ENCODE assay signal across 10 cellular contexts in genomic region chr1:89758127-89758526, GRCh38.
DNase-seq lines count a peak whose midpoint lies in the region; TF ChIP-seq lines count a peak whose summit lies in the region.
"Had no signal": no experiment of that assay in that cellular context is flagged by ENCODE, and none has a peak within 500 bp of the region (broad histone marks: within the 10 kb centered on the region; RNA-seq: fewer than 3 reads in every experiment).

No MANE protein-coding gene starts in this region.

- peak overlapping the region; percentile 56 for H3K27ac ChIP-seq in CD4-positive, alpha-beta memory T cell (ENCODE audit: low read depth, low read length)
- H3K27ac ChIP-seq in angular gyrus (ENCODE audit: low read depth, low read length) (peak overlapping the region; percentile 22), breast epithelium (peak overlapping the region in 1 of 2 donors; percentile 23)

- H3K36me3 ChIP-seq in CD4-positive, alpha-beta memory T cell (ENCODE audit: insufficient read depth, low read length): no peaks in the 10 kb centered on the region
- no peaks in the 10 kb centered on the region for H3K36me3 ChIP-seq in breast epithelium

- intact Hi-C loops in CD4-positive, alpha-beta memory T cell (cut with micrococcal nuclease): no loop called here
- intact Hi-C loops in breast epithelium (cut with DNase I; ENCODE audit: low total_unique reads): loop anchor here (10.0 kb wide), 1 partner anchor 273 kb away; no protein-coding TSS in a partner anchor

- POLR2A ChIA-PET in CD4-positive, alpha-beta memory T cell (lab: Charles Lee; ENCODE audit: partially characterized antibody): interaction anchor here (0.7 to 12.3 kb wide), 15 partner anchors 19 to 156 kb away, joined by 3 to 215 read pairs (median 5); partner anchors contain the start of gene LRRC8C

- H3K27me3 Mint-ChIP-seq in CD4-positive, alpha-beta memory T cell: no peaks in the 10 kb centered on the region
- H3K27me3 Mint-ChIP-seq in IgD-negative memory B cell (no peaks in the 10 kb centered on the region), nephron (ENCODE audit: low read depth) (peaks cover 26% of the 10 kb centered on the region)

- no peak for DNase-seq in CD4-positive, alpha-beta memory T cell
- no peak for DNase-seq in breast epithelium (ENCODE audit: low spot score in 2 of 2)
- no peak for DNase-seq in foreskin fibroblast
- DNase-seq in HPDE6-E6E7 (ENCODE audit: extremely low spot score): no peak
- DNase-seq in stimulated activated naive CD4-positive, alpha-beta T cell treated with Interleukin-2 at 50 U/mL for 16 hours (lab: John Stamatoyannopoulos, UW): no peak
- DNase-seq: DMS79 treated with DMSO at 0.1 percent for 48 hours, NCI-H526 treated with DMSO at 0.1 percent for 48 hours had no signal

- CTCF ChIA-PET in CD4-positive, alpha-beta memory T cell (lab: Charles Lee; ENCODE audit: partially characterized antibody): interaction anchor here (0.6 to 17.6 kb wide), 8 partner anchors 38 to 274 kb away, joined by 3 to 629 read pairs (median 8); partner anchors contain the start of gene LRRC8C

- peak overlapping the region; percentile 66 to 90 (median 85) for H3K4me3 Mint-ChIP-seq in CD4-positive, alpha-beta memory T cell
- H3K4me3 Mint-ChIP-seq in IgD-negative memory B cell (peak overlapping the region; percentile 27 to 82 (median 76)), nephron (no peak overlapping the region)

- peaks cover 0 to 3% of the 10 kb centered on the region in 2 donors for H3K36me3 Mint-ChIP-seq in CD4-positive, alpha-beta memory T cell
- no peaks in the 10 kb centered on the region for H3K36me3 Mint-ChIP-seq in IgD-negative memory B cell
- no peaks in the 10 kb centered on the region for H3K36me3 Mint-ChIP-seq in nephron (ENCODE audit: low read depth)

- peaks cover 64 to 92% (median 78%) of the 10 kb centered on the region in 4 donors for H3K4me1 Mint-ChIP-seq in CD4-positive, alpha-beta memory T cell
- H3K4me1 Mint-ChIP-seq in IgD-negative memory B cell: peaks cover 22 to 30% (median 27%) of the 10 kb centered on the region in 3 donors
- peaks cover 26% of the 10 kb centered on the region for H3K4me1 Mint-ChIP-seq in nephron

- H3K27ac Mint-ChIP-seq in CD4-positive, alpha-beta memory T cell: peak overlapping the region; percentile 79 to 94 (median 90)
- peak overlapping the region in 1 of 3 donors; percentile 72 for H3K27ac Mint-ChIP-seq in IgD-negative memory B cell
- peak overlapping the region; percentile 11 to 79 (median 16) for H3K27ac Mint-ChIP-seq in nephron

- TF ChIP-seq CTCF in nephron (IDR thresholded peaks at IDR 0.05; ENCODE audit: unreplicated experiment in 3 of 3) (no peak), breast epithelium (IDR thresholded peaks at IDR 0.05) (no peak), foreskin fibroblast (IDR thresholded peaks at IDR 0.05; ENCODE audit: low read depth, low read length) (no peak)

- no peaks in the 10 kb centered on the region for H3K27me3 ChIP-seq in CD4-positive, alpha-beta memory T cell (ENCODE audit: insufficient read depth, low read length)
- H3K27me3 ChIP-seq in breast epithelium: no peaks in the 10 kb centered on the region

- H3K9me3 Mint-ChIP-seq in CD4-positive, alpha-beta memory T cell: peaks cover 0 to 3% (median 0%) of the 10 kb centered on the region in 8 donors
- H3K9me3 Mint-ChIP-seq in IgD-negative memory B cell: no peaks in the 10 kb centered on the region
- H3K9me3 Mint-ChIP-seq in nephron: no peaks in the 10 kb centered on the region

- H3K4me3 ChIP-seq in CD4-positive, alpha-beta memory T cell (ENCODE audit: low read length in 2 of 2): peak overlapping the region; percentile 31 to 38
- H3K4me3 ChIP-seq in breast epithelium (no peak overlapping the region), foreskin fibroblast (ENCODE audit: low read depth in 1 of 2, low read length in 2 of 2) (no peak overlapping the region)

- H3K9me3 ChIP-seq in CD4-positive, alpha-beta memory T cell (ENCODE audit: control insufficient read depth in 1 of 2, low read length in 2 of 2): no peaks in the 10 kb centered on the region
- H3K9me3 ChIP-seq in breast epithelium: no peaks in the 10 kb centered on the region

- TF ChIP-seq POLR2A in breast epithelium (IDR thresholded peaks at IDR 0.05): no peak

- peaks cover 91% of the 10 kb centered on the region for H3K4me1 ChIP-seq in CD4-positive, alpha-beta memory T cell (ENCODE audit: insufficient read depth, low read length)
- no peaks in the 10 kb centered on the region for H3K4me1 ChIP-seq in breast epithelium

Comparison
In these comparisons a context has a peak if more than half of its experiments do, and no peak if none do; other contexts are left out.
1. H3K4me3 ChIP-seq: peak in CD4-positive, alpha-beta memory T cell (2 of 2); none in breast epithelium (0 of 3) and foreskin fibroblast (0 of 2).
2. H3K4me3 Mint-ChIP-seq: peak in CD4-positive, alpha-beta memory T cell (8 of 8) and IgD-negative memory B cell (4 of 4); none in nephron (0 of 3).